ENCODE assay signal across 15 cellular contexts in genomic region chr18:60411715-60412114, GRCh38. TPM values are rescaled to one million over a fixed set of nuclear protein-coding genes. Genes with fewer than 3 reads are reported as not detected.
DNase-seq lines count a peak whose midpoint lies in the region; ATAC-seq and TF ChIP-seq lines count a peak whose summit lies in the region.
"Had no signal": no experiment of that assay in that cellular context is flagged by ENCODE, and none has a peak within 500 bp of the region (broad histone marks: within the 10 kb centered on the region; RNA-seq: fewer than 3 reads in every experiment).

No MANE protein-coding gene starts in this region.

- no TSS peak for BruUV-seq in MCF 10A (replicated peaks; lab: Mats Ljungman, UMichigan)

- H3K27me3 ChIP-seq in breast epithelium = no peaks in the 10 kb centered on the region
- H3K27me3 ChIP-seq in Loucy (ENCODE audit: insufficient read depth, low read length, poor library complexity, severe bottlenecking) = no peaks in the 10 kb centered on the region
- H3K27me3 ChIP-seq: BLaER1, esophagus squamous epithelium had no signal

- H3K9me3 ChIP-seq in breast epithelium = no peaks in the 10 kb centered on the region
- H3K9me3 ChIP-seq in Loucy (ENCODE audit: insufficient read depth, low read depth, low read length) = no peaks in the 10 kb centered on the region
- H3K9me3 ChIP-seq: BLaER1, esophagus squamous epithelium, thoracic aorta had no signal

- no peaks in the 10 kb centered on the region for H3F3A ChIP-seq in Loucy (ENCODE audit: low read depth)

- CTCF ChIA-PET in MCF 10A (lab: Yijun Ruan, JAX) = interaction anchor here (0.7 kb wide), 1 partner anchor 211 kb away, joined by 3 read pairs; no protein-coding TSS in a partner anchor

- TF ChIP-seq POLR2A in breast epithelium (IDR thresholded peaks at IDR 0.05) = no peak

- no peaks in the 10 kb centered on the region for H3K9me3 Mint-ChIP-seq in MCF 10A (ENCODE audit: unreplicated experiment)

- no peaks in the 10 kb centered on the region for H3K4me1 ChIP-seq in breast epithelium
- peaks cover 6% of the 10 kb centered on the region for H3K4me1 ChIP-seq in Loucy (ENCODE audit: insufficient read depth, low read length, poor library complexity, severe bottlenecking)
- H3K4me1 ChIP-seq: BLaER1, esophagus squamous epithelium had no signal

- no peaks in the 10 kb centered on the region for H3K36me3 ChIP-seq in breast epithelium
- H3K36me3 ChIP-seq in Loucy (ENCODE audit: insufficient read depth, low read length) = no peaks in the 10 kb centered on the region
- H3K36me3 ChIP-seq: BLaER1, esophagus squamous epithelium, thoracic aorta had no signal

- H3K36me3 Mint-ChIP-seq in MCF 10A (ENCODE audit: insufficient read depth, unreplicated experiment) = no peaks in the 10 kb centered on the region

- H3K4me2 ChIP-seq in Loucy (ENCODE audit: low read depth, low read length, poor library complexity, severe bottlenecking) = no peak overlapping the region
- H3K4me2 ChIP-seq: BLaER1 had no signal

- no peak overlapping the region for H3K27ac ChIP-seq in breast epithelium
- H3K27ac ChIP-seq: BLaER1, esophagus squamous epithelium, SK-N-MC, thoracic aorta had no signal

- H3K4me3 ChIP-seq in breast epithelium (no peak overlapping the region), Loucy (ENCODE audit: low read length, poor library complexity, severe bottlenecking) (no peak overlapping the region), epithelial cell of esophagus (ENCODE audit: low read length) (no peak overlapping the region)
- H3K4me3 ChIP-seq: BLaER1, esophagus squamous epithelium, SK-N-MC, thoracic aorta had no signal

- no peak overlapping the region for H3K4me3 Mint-ChIP-seq in MCF 10A (ENCODE audit: unreplicated experiment)

- H3K9ac ChIP-seq in Loucy (ENCODE audit: low read depth, low read length, poor library complexity, severe bottlenecking) = no peak overlapping the region
- H3K9ac ChIP-seq: BLaER1 had no signal

- peak overlapping the region; percentile 39; the same call in 1 of the 2 replicates for H2AFZ ChIP-seq in Loucy (ENCODE audit: low read length)

- no peak overlapping the region for H3K27ac Mint-ChIP-seq in MCF 10A (ENCODE audit: low read depth, unreplicated experiment)

- POLR2A ChIA-PET in MCF 10A (lab: Yijun Ruan, JAX) = no interaction called here

- H3K4me1 Mint-ChIP-seq in MCF 10A (ENCODE audit: insufficient read depth, unreplicated experiment) = no peaks in the 10 kb centered on the region

- TF ChIP-seq CTCF in MCF 10A (IDR thresholded peaks at IDR 0.05; ENCODE audit: unreplicated experiment) (no peak), breast epithelium (IDR thresholded peaks at IDR 0.05) (no peak), Loucy (conservative IDR thresholded peaks at IDR 0.05; ENCODE audit: low read length) (peak; percentile 67), epithelial cell of esophagus (IDR thresholded peaks at IDR 0.05; ENCODE audit: insufficient read depth, low read depth, low read length, missing control alignments) (peak; percentile 29)

- H3K27me3 Mint-ChIP-seq in MCF 10A (ENCODE audit: insufficient read depth, unreplicated experiment) = peaks cover 74% of the 10 kb centered on the region

- no peak for ATAC-seq in GM19351 (IDR thresholded peaks at IDR 0.05; ENCODE audit: unreplicated experiment)
- ATAC-seq: right cardiac atrium had no signal

- DNase-seq in MCF 10A (ENCODE audit: unreplicated experiment) (peak; percentile 20), breast epithelium (ENCODE audit: low spot score in 2 of 2) (no peak), epithelial cell of esophagus (ENCODE audit: low read depth) (peak; percentile 4), ACHN (no peak), activated gamma-delta T cell treated with Interleukin-2 at 50 U/mL for 16 hours (no peak), NOMO-1 treated with dmso at 0.1 percent for 144 hours (lab: John Stamatoyannopoulos, UW; ENCODE audit: unreplicated experiment) (no peak)
- DNase-seq: activated naive CD4-positive, alpha-beta T cell treated with Interleukin-2 at 50 U/mL for 16 hours; esophagus squamous epithelium; NCI-H2227 treated with DMSO at 0.1 percent for 48 hours; right cardiac atrium had no signal

- in situ Hi-C loops in ACHN (cut with HindIII; ENCODE audit: low pct_ligation_motif_present, low pct_unique_long_range_greater_than_20kb, low sequenced_read_pairs) = no loop called here

- no peaks in the 10 kb centered on the region for H3K79me2 ChIP-seq in Loucy (ENCODE audit: insufficient read depth, low read length)

- no peaks in the 10 kb centered on the region for H4K20me1 ChIP-seq in Loucy (ENCODE audit: insufficient read depth, low read length, poor library complexity, severe bottlenecking)
- H4K20me1 ChIP-seq: BLaER1 had no signal

- intact Hi-C loops in MCF 10A (cut with micrococcal nuclease) (no loop called here), breast epithelium (cut with DNase I; ENCODE audit: low total_unique reads) (no loop called here)

- H3K9me2 ChIP-seq in Loucy (replicated peaks; ENCODE audit: low read depth, low read length) = no peaks in the 10 kb centered on the region

RNA-seq across cellular contexts. Expression of gene MC4R, which starts 39.1 kb away (rescaled TPM):
- total RNA-seq in MCF 10A (2022) = not detected in 2 replicates
- total RNA-seq in breast epithelium = not detected
- total RNA-seq: esophagus squamous epithelium, right cardiac atrium, thoracic aorta had no signal

Comparison
In these comparisons a context has a peak if more than half of its experiments do, and no peak if none do; other contexts are left out.
1. DNase-seq: peak in MCF 10A (single experiment) and epithelial cell of esophagus (single experiment); none in breast epithelium (0 of 2), ACHN (single experiment), activated gamma-delta T cell treated with Interleukin-2 at 50 U/mL for 16 hours (single experiment) and NOMO-1 treated with dmso at 0.1 percent for 144 hours (single experiment).
2. CTCF ChIP-seq: peak in Loucy (single experiment) and epithelial cell of esophagus (single experiment); none in MCF 10A (single experiment) and breast epithelium (0 of 3).